ENCODE assay signal across 1 cellular context in genomic region chr14:73500360-73500759, GRCh38.
TF ChIP-seq lines count a peak whose summit lies in the region.

No MANE protein-coding gene starts in this region.

TF ChIP-seq in H1, 55 proteins besides CTCF, POLR2A, EP300 and RAD21:
- TF ChIP-seq RBBP5 (IDR thresholded peaks at IDR 0.05; ENCODE audit: borderline replicate concordance, low read depth, low read length) (no peak), TCF12 (IDR thresholded peaks at IDR 0.05; ENCODE audit: low read depth, low read length) (no peak), EZH2 (IDR thresholded peaks at IDR 0.05; ENCODE audit: low read depth, low read length, severe bottlenecking) (no peak), RNF2 (IDR thresholded peaks at IDR 0.05; ENCODE audit: borderline replicate concordance, low read depth, low read length, missing control alignments, poor library complexity, severe bottlenecking) (no peak), SRF (IDR thresholded peaks at IDR 0.05; ENCODE audit: low read depth, low read length) (no peak), JUN (IDR thresholded peaks at IDR 0.05; ENCODE audit: low read depth, low read length) (no peak), TEAD4 (IDR thresholded peaks at IDR 0.05; ENCODE audit: low read depth, low read length) (no peak), BRCA1 (IDR thresholded peaks at IDR 0.05; ENCODE audit: low read depth, low read length) (no peak)
- TF ChIP-seq, protein P1, sequence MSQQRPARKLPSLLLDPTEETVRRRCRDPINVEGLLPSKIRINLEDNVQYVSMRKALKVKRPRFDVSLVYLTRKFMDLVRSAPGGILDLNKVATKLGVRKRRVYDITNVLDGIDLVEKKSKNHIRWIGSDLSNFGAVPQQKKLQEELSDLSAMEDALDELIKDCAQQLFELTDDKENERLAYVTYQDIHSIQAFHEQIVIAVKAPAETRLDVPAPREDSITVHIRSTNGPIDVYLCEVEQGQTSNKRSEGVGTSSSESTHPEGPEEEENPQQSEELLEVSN (IDR thresholded peaks at IDR 0.05) = no peak
